Comparison of ENCODE assay signal across 18 cellular contexts in the genomic region with DNA sequence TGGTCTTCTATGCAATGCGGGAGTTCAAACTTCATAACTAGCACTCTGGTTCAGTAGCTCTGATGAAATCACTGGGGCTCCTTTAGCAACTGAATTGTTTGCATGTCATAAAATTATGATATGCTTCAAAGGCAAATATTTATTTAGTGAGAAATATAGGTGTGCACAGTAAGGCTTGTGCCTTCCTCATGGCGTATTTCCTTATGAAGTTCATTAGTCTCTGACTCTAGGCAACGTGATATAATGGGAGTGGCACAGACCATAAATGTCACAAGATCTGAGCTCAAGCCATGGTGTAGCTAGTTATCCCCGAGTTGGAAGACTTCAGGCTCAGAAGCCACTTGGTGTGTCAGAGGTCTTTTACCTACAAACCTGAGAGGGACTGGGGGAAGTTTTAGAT.
DNase-seq lines count a peak whose midpoint lies in the region; ATAC-seq and TF ChIP-seq lines count a peak whose summit lies in the region.
"Had no signal": no experiment of that assay in that cellular context is flagged by ENCODE, and none has a peak within 500 bp of the region (broad histone marks: within the 10 kb centered on the region; RNA-seq: fewer than 3 reads in every experiment).

No MANE protein-coding gene starts in this region.

- peak; percentile 46 for TF ChIP-seq POLR2A in erythroblast (IDR thresholded peaks at IDR 0.05; ENCODE audit: low read length)

- no peak for ATAC-seq in HG03432 (IDR thresholded peaks at IDR 0.05; ENCODE audit: unreplicated experiment)
- ATAC-seq: activated CD8-positive, alpha-beta T cell treated with anti-CD3 and anti-CD28 coated beads, Interleukin-2, amount 10 ng/mL, durations not matched to agents 7 days and 5 days; activated T-cell treated with anti-CD3 and anti-CD28 coated beads, Interleukin-2, amount 50 U/mL, for 72 hours had no signal

- H3K9me3 ChIP-seq in muscle layer of duodenum (ENCODE audit: control insufficient read depth in 1 of 2, low read length in 2 of 2), result no peaks in the 10 kb centered on the region
- H3K9me3 ChIP-seq: MG63 had no signal

- H3K4me1 ChIP-seq in muscle layer of duodenum (ENCODE audit: control insufficient read depth in 1 of 2, insufficient read depth in 2 of 2, low read length in 2 of 2), result no peaks in the 10 kb centered on the region
- H3K4me1 ChIP-seq: neural progenitor cell had no signal

- no peaks in the 10 kb centered on the region for H3K36me3 ChIP-seq in muscle layer of duodenum (ENCODE audit: control insufficient read depth in 1 of 2, insufficient read depth in 2 of 2, low read length in 2 of 2)
- H3K36me3 ChIP-seq: MG63, neural progenitor cell had no signal

- peak overlapping the region; percentile 86 for H3K27ac ChIP-seq in muscle layer of duodenum (ENCODE audit: low read length)
- H3K27ac ChIP-seq: neural progenitor cell had no signal

- DNase-seq in HuH-7.5 (ENCODE audit: low spot score), result peak; percentile 16
- DNase-seq in OCI-M1 (lab: John Stamatoyannopoulos, UW), result peak; percentile 62
- peak; percentile 71 to 72 for DNase-seq in erythroblast (lab: John Stamatoyannopoulos, UW)
- no peak for DNase-seq in iPS-NIHi11 (ENCODE audit: low spot score)
- DNase-seq in NCI-H146 (lab: John Stamatoyannopoulos, UW), result no peak
- DNase-seq: activated B cell treated with CpG ODN at 0.5 μM for 24 hours; activated CD8-positive, alpha-beta T cell treated with anti-CD3 and anti-CD28 coated beads, Interleukin-2, amount 10 ng/mL, durations not matched to agents 7 days and 5 days; activated T-cell treated with anti-CD3 and anti-CD28 coated beads, Interleukin-2, amount 50 U/mL, for 72 hours; dermis blood vessel endothelial cell; HFFc6; immature natural killer cell; mesendoderm; MG63; retina; SW 1271 had no signal

- H3K27me3 ChIP-seq in muscle layer of duodenum (ENCODE audit: low read depth, low read length), result no peaks in the 10 kb centered on the region
- H3K27me3 ChIP-seq: MG63, neural progenitor cell had no signal

- H3K4me3 ChIP-seq in muscle layer of duodenum (ENCODE audit: low read depth in 1 of 2, low read length in 2 of 2), result no peak overlapping the region
- H3K4me3 ChIP-seq: MG63, neural progenitor cell had no signal

Comparison
In these comparisons a context has a peak if more than half of its experiments do, and no peak if none do; other contexts are left out.
1. DNase-seq: peak in HuH-7.5 (single experiment), OCI-M1 (single experiment) and erythroblast (2 of 2); none in iPS-NIHi11 (single experiment) and NCI-H146 (single experiment).